In the genomic region with DNA sequence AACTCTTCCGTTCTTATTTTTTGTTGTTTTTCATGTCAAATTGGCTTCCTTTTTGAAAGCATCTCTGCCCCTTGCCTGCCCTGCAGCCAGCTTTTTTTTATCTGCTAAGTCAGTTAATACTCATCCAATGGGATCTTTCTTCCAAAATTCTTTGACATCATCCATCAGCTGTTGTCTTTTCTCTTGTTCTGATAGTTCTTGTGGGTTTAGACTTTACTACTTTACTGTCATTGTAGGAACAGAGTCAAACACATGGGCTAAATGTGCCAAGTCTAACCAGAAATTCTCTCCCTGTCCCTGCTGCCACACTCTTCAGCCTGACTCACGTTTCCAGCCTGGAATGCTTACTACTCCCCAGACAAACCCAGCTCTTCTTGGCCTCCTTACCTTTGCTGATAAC, we compare ENCODE assay signal across 17 cellular contexts.
"Had no signal": no experiment of that assay in that cellular context is flagged by ENCODE, and none has a peak within 500 bp of the region (broad histone marks: within the 10 kb centered on the region; RNA-seq: fewer than 3 reads in every experiment).

No MANE protein-coding gene starts in this region.

- H3K36me3 ChIP-seq: ascending aorta, gastroesophageal sphincter, heart left ventricle, sigmoid colon, spleen, thyroid gland had no signal

- H3K4me1 ChIP-seq: ascending aorta, gastroesophageal sphincter, thyroid gland had no signal

- H3K9me3 Mint-ChIP-seq: activated CD4-positive, alpha-beta memory T cell treated with anti-CD3 and anti-CD28 coated beads for 36 hours; activated naive CD4-positive, alpha-beta T cell treated with anti-CD3 and anti-CD28 coated beads, Interleukin-2, amount 10 ng/mL, durations not matched to agents 7 days and 5 days; memory B cell; natural killer cell; WTC11 had no signal

- H3K27me3 ChIP-seq: ascending aorta, thyroid gland had no signal

- H3K36me3 Mint-ChIP-seq: activated CD4-positive, alpha-beta memory T cell treated with anti-CD3 and anti-CD28 coated beads for 36 hours; activated CD8-positive, alpha-beta memory T cell treated with anti-CD3 and anti-CD28 coated beads, Interleukin-2, amount 10 ng/mL, durations not matched to agents 7 days and 5 days; activated naive CD4-positive, alpha-beta T cell treated with anti-CD3 and anti-CD28 coated beads, Interleukin-2, amount 10 ng/mL, durations not matched to agents 7 days and 5 days; immature natural killer cell; natural killer cell; WTC11 had no signal

- ATAC-seq: activated CD8-positive, alpha-beta memory T cell treated with anti-CD3 and anti-CD28 coated beads, Interleukin-2, amount 10 ng/mL, durations not matched to agents 7 days and 5 days; gastroesophageal sphincter; heart left ventricle; left ventricle myocardium superior; natural killer cell; WTC11 had no signal

- H3K27ac ChIP-seq: ascending aorta, gastroesophageal sphincter, heart left ventricle, sigmoid colon, spleen, thyroid gland had no signal

- H3K4me3 Mint-ChIP-seq: activated CD4-positive, alpha-beta memory T cell treated with anti-CD3 and anti-CD28 coated beads for 36 hours; activated CD8-positive, alpha-beta memory T cell treated with anti-CD3 and anti-CD28 coated beads, Interleukin-2, amount 10 ng/mL, durations not matched to agents 7 days and 5 days; activated naive CD4-positive, alpha-beta T cell treated with anti-CD3 and anti-CD28 coated beads, Interleukin-2, amount 10 ng/mL, durations not matched to agents 7 days and 5 days; immature natural killer cell; memory B cell; natural killer cell; WTC11 had no signal

- H3K27ac Mint-ChIP-seq: activated CD4-positive, alpha-beta memory T cell treated with anti-CD3 and anti-CD28 coated beads for 36 hours; activated CD8-positive, alpha-beta memory T cell treated with anti-CD3 and anti-CD28 coated beads, Interleukin-2, amount 10 ng/mL, durations not matched to agents 7 days and 5 days; activated naive CD4-positive, alpha-beta T cell treated with anti-CD3 and anti-CD28 coated beads, Interleukin-2, amount 10 ng/mL, durations not matched to agents 7 days and 5 days; immature natural killer cell; memory B cell; natural killer cell; WTC11 had no signal

- H3K9me3 ChIP-seq: ascending aorta, heart left ventricle, sigmoid colon, spleen, thyroid gland had no signal

- DNase-seq: activated CD4-positive, alpha-beta memory T cell treated with anti-CD3 and anti-CD28 coated beads for 36 hours; activated CD4-positive, alpha-beta T cell treated with anti-CD3 and anti-CD28 coated beads for 4 hours; activated CD8-positive, alpha-beta memory T cell treated with anti-CD3 and anti-CD28 coated beads, Interleukin-2, amount 10 ng/mL, durations not matched to agents 7 days and 5 days; activated naive CD4-positive, alpha-beta T cell treated with anti-CD3 and anti-CD28 coated beads, Interleukin-2, amount 10 ng/mL, durations not matched to agents 7 days and 5 days; effector CD4-positive, alpha-beta T cell; heart left ventricle; immature natural killer cell; left ventricle myocardium superior; natural killer cell; sigmoid colon; spleen; stimulated activated naive CD4-positive, alpha-beta T cell treated with Interleukin-2 at 50 U/mL for 16 hours; thyroid gland had no signal

- H3K4me3 ChIP-seq: ascending aorta, gastroesophageal sphincter, heart left ventricle, sigmoid colon, spleen, thyroid gland had no signal
